Comparison of ENCODE assay signal across 1 cellular context in the genomic region with DNA sequence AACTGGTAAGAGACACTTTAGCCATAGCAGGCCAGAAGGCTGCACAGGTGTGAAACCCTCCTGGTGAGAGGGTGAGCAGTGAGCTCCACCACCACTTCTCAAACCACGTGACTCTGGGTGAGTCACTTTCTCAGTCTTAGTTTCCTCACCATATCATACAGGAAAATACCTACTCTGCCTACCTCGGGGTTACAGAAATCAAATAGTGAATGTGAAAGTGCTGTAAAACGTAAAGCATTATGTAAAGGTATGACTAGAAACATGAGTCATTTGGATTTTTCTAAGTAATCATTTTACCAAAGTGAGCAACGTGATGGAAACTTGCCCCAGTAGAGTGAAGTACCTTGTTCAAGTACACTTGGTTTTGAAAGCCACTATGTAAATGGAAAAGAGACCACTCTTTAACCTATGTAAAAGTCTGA.
TF ChIP-seq lines count a peak whose summit lies in the region.

No MANE protein-coding gene starts in this region.

TF ChIP-seq in K562, 482 proteins besides CTCF, POLR2A, EP300 and RAD21 (continued from another document and continues in another):
- no peak for TF ChIP-seq STAG1 (CRISPR knock-in tag; IDR thresholded peaks at IDR 0.05; ENCODE audit: borderline replicate concordance)
- no peak for TF ChIP-seq HMG20B (CRISPR knock-in tag; IDR thresholded peaks at IDR 0.05)
- peak; percentile 66; the same call in 1 of the 2 replicates for TF ChIP-seq FOSL1 (tag; conservative IDR thresholded peaks at IDR 0.05)
- TF ChIP-seq ZNF584 (CRISPR knock-in tag; IDR thresholded peaks at IDR 0.05; ENCODE audit: low read depth) = no peak
- TF ChIP-seq, protein P1, sequence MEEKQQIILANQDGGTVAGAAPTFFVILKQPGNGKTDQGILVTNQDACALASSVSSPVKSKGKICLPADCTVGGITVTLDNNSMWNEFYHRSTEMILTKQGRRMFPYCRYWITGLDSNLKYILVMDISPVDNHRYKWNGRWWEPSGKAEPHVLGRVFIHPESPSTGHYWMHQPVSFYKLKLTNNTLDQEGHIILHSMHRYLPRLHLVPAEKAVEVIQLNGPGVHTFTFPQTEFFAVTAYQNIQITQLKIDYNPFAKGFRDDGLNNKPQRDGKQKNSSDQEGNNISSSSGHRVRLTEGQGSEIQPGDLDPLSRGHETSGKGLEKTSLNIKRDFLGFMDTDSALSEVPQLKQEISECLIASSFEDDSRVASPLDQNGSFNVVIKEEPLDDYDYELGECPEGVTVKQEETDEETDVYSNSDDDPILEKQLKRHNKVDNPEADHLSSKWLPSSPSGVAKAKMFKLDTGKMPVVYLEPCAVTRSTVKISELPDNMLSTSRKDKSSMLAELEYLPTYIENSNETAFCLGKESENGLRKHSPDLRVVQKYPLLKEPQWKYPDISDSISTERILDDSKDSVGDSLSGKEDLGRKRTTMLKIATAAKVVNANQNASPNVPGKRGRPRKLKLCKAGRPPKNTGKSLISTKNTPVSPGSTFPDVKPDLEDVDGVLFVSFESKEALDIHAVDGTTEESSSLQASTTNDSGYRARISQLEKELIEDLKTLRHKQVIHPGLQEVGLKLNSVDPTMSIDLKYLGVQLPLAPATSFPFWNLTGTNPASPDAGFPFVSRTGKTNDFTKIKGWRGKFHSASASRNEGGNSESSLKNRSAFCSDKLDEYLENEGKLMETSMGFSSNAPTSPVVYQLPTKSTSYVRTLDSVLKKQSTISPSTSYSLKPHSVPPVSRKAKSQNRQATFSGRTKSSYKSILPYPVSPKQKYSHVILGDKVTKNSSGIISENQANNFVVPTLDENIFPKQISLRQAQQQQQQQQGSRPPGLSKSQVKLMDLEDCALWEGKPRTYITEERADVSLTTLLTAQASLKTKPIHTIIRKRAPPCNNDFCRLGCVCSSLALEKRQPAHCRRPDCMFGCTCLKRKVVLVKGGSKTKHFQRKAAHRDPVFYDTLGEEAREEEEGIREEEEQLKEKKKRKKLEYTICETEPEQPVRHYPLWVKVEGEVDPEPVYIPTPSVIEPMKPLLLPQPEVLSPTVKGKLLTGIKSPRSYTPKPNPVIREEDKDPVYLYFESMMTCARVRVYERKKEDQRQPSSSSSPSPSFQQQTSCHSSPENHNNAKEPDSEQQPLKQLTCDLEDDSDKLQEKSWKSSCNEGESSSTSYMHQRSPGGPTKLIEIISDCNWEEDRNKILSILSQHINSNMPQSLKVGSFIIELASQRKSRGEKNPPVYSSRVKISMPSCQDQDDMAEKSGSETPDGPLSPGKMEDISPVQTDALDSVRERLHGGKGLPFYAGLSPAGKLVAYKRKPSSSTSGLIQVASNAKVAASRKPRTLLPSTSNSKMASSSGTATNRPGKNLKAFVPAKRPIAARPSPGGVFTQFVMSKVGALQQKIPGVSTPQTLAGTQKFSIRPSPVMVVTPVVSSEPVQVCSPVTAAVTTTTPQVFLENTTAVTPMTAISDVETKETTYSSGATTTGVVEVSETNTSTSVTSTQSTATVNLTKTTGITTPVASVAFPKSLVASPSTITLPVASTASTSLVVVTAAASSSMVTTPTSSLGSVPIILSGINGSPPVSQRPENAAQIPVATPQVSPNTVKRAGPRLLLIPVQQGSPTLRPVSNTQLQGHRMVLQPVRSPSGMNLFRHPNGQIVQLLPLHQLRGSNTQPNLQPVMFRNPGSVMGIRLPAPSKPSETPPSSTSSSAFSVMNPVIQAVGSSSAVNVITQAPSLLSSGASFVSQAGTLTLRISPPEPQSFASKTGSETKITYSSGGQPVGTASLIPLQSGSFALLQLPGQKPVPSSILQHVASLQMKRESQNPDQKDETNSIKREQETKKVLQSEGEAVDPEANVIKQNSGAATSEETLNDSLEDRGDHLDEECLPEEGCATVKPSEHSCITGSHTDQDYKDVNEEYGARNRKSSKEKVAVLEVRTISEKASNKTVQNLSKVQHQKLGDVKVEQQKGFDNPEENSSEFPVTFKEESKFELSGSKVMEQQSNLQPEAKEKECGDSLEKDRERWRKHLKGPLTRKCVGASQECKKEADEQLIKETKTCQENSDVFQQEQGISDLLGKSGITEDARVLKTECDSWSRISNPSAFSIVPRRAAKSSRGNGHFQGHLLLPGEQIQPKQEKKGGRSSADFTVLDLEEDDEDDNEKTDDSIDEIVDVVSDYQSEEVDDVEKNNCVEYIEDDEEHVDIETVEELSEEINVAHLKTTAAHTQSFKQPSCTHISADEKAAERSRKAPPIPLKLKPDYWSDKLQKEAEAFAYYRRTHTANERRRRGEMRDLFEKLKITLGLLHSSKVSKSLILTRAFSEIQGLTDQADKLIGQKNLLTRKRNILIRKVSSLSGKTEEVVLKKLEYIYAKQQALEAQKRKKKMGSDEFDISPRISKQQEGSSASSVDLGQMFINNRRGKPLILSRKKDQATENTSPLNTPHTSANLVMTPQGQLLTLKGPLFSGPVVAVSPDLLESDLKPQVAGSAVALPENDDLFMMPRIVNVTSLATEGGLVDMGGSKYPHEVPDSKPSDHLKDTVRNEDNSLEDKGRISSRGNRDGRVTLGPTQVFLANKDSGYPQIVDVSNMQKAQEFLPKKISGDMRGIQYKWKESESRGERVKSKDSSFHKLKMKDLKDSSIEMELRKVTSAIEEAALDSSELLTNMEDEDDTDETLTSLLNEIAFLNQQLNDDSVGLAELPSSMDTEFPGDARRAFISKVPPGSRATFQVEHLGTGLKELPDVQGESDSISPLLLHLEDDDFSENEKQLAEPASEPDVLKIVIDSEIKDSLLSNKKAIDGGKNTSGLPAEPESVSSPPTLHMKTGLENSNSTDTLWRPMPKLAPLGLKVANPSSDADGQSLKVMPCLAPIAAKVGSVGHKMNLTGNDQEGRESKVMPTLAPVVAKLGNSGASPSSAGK (IDR thresholded peaks at IDR 0.05) = 0 out of 2 replicates have a peak, but pooled peaks have one; percentile 26
- TF ChIP-seq, protein P2, sequence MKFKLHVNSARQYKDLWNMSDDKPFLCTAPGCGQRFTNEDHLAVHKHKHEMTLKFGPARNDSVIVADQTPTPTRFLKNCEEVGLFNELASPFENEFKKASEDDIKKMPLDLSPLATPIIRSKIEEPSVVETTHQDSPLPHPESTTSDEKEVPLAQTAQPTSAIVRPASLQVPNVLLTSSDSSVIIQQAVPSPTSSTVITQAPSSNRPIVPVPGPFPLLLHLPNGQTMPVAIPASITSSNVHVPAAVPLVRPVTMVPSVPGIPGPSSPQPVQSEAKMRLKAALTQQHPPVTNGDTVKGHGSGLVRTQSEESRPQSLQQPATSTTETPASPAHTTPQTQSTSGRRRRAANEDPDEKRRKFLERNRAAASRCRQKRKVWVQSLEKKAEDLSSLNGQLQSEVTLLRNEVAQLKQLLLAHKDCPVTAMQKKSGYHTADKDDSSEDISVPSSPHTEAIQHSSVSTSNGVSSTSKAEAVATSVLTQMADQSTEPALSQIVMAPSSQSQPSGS (CRISPR knock-in tag; IDR thresholded peaks at IDR 0.05) = no peak
- no peak for TF ChIP-seq ZNF77 (CRISPR knock-in tag; IDR thresholded peaks at IDR 0.05)
- TF ChIP-seq HDGF (IDR thresholded peaks at IDR 0.05) = no peak
- no peak for TF ChIP-seq TAF1 (IDR thresholded peaks at IDR 0.05; ENCODE audit: control insufficient read depth, extremely low read depth, insufficient read depth, low read length, severe bottlenecking)
- TF ChIP-seq MCM5 (IDR thresholded peaks at IDR 0.05; ENCODE audit: low read depth) = no peak
- no peak for TF ChIP-seq ZNF766 (CRISPR knock-in tag; conservative IDR thresholded peaks at IDR 0.05)
- TF ChIP-seq, protein P3, sequence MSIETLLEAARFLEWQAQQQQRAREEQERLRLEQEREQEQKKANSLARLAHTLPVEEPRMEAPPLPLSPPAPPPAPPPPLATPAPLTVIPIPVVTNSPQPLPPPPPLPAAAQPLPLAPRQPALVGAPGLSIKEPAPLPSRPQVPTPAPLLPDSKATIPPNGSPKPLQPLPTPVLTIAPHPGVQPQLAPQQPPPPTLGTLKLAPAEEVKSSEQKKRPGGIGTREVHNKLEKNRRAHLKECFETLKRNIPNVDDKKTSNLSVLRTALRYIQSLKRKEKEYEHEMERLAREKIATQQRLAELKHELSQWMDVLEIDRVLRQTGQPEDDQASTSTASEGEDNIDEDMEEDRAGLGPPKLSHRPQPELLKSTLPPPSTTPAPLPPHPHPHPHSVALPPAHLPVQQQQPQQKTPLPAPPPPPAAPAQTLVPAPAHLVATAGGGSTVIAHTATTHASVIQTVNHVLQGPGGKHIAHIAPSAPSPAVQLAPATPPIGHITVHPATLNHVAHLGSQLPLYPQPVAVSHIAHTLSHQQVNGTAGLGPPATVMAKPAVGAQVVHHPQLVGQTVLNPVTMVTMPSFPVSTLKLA (conservative IDR thresholded peaks at IDR 0.05) = peak in 1 of 2 experiments; percentile 49; a peak in 3 of 4 replicates
- TF ChIP-seq, protein P4, sequence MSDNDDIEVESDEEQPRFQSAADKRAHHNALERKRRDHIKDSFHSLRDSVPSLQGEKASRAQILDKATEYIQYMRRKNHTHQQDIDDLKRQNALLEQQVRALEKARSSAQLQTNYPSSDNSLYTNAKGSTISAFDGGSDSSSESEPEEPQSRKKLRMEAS (CRISPR knock-in tag; IDR thresholded peaks at IDR 0.05) = no peak
- TF ChIP-seq DPF2 (IDR thresholded peaks at IDR 0.05) = no peak
- TF ChIP-seq TEAD4 (IDR thresholded peaks at IDR 0.05; ENCODE audit: low read length) = no peak
- no peak for TF ChIP-seq TEAD4 (CRISPR knock-in tag; IDR thresholded peaks at IDR 0.05; ENCODE audit: borderline replicate concordance)
- TF ChIP-seq, protein P5, sequence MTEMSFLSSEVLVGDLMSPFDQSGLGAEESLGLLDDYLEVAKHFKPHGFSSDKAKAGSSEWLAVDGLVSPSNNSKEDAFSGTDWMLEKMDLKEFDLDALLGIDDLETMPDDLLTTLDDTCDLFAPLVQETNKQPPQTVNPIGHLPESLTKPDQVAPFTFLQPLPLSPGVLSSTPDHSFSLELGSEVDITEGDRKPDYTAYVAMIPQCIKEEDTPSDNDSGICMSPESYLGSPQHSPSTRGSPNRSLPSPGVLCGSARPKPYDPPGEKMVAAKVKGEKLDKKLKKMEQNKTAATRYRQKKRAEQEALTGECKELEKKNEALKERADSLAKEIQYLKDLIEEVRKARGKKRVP (CRISPR knock-in tag; IDR thresholded peaks at IDR 0.05) = no peak
- TF ChIP-seq KHSRP (IDR thresholded peaks at IDR 0.05) = no peak
- TF ChIP-seq, protein P6, sequence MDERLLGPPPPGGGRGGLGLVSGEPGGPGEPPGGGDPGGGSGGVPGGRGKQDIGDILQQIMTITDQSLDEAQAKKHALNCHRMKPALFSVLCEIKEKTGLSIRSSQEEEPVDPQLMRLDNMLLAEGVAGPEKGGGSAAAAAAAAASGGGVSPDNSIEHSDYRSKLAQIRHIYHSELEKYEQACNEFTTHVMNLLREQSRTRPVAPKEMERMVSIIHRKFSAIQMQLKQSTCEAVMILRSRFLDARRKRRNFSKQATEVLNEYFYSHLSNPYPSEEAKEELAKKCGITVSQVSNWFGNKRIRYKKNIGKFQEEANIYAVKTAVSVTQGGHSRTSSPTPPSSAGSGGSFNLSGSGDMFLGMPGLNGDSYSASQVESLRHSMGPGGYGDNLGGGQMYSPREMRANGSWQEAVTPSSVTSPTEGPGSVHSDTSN (CRISPR knock-in tag; IDR thresholded peaks at IDR 0.05; ENCODE audit: low read depth) = no peak
- TF ChIP-seq, protein P6 (tag; conservative IDR thresholded peaks at IDR 0.05; ENCODE audit: low read depth) = no peak
- TF ChIP-seq TRIM24 (IDR thresholded peaks at IDR 0.05) = no peak
- TF ChIP-seq SNIP1 (IDR thresholded peaks at IDR 0.05; ENCODE audit: low read depth) = no peak
- no peak for TF ChIP-seq FOS (IDR thresholded peaks at IDR 0.05; ENCODE audit: extremely low read depth, insufficient read length)
- TF ChIP-seq ZNF143 (CRISPR knock-in tag; IDR thresholded peaks at IDR 0.05) = no peak
- no peak for TF ChIP-seq HDAC6 (IDR thresholded peaks at IDR 0.05; ENCODE audit: low read depth, low read length)
- TF ChIP-seq CBFB (CRISPR knock-in tag; IDR thresholded peaks at IDR 0.05) = no peak
- TF ChIP-seq CHD1 (IDR thresholded peaks at IDR 0.05; ENCODE audit: low read length) = no peak
- no peak for TF ChIP-seq ZNF695 (CRISPR knock-in tag; IDR thresholded peaks at IDR 0.05)
- TF ChIP-seq, protein P7, sequence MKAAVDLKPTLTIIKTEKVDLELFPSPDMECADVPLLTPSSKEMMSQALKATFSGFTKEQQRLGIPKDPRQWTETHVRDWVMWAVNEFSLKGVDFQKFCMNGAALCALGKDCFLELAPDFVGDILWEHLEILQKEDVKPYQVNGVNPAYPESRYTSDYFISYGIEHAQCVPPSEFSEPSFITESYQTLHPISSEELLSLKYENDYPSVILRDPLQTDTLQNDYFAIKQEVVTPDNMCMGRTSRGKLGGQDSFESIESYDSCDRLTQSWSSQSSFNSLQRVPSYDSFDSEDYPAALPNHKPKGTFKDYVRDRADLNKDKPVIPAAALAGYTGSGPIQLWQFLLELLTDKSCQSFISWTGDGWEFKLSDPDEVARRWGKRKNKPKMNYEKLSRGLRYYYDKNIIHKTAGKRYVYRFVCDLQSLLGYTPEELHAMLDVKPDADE (conservative IDR thresholded peaks at IDR 0.05; ENCODE audit: control insufficient read depth, low read depth, low read length) = no peak
- no peak for TF ChIP-seq ZBTB7A (IDR thresholded peaks at IDR 0.05; ENCODE audit: borderline replicate concordance, control insufficient read depth, low read depth, low read length)
- TF ChIP-seq EGR1 (conservative IDR thresholded peaks at IDR 0.05) = no peak
- TF ChIP-seq MTA2 (IDR thresholded peaks at IDR 0.05; ENCODE audit: low read depth) = no peak
- no peak for TF ChIP-seq BRD9 (IDR thresholded peaks at IDR 0.05; ENCODE audit: low read depth, partially characterized antibody)
- TF ChIP-seq ZNF12 (CRISPR knock-in tag; IDR thresholded peaks at IDR 0.05) = no peak
- no peak for TF ChIP-seq RBBP5 (IDR thresholded peaks at IDR 0.05; ENCODE audit: borderline replicate concordance, insufficient read depth, low read length, poor library complexity, severe bottlenecking)
- TF ChIP-seq ZNF165 (CRISPR knock-in tag; IDR thresholded peaks at IDR 0.05; ENCODE audit: borderline replicate concordance) = no peak
- TF ChIP-seq ZNF41 (CRISPR knock-in tag; conservative IDR thresholded peaks at IDR 0.05) = no peak
